In genomic region chr17:69761767-69762321, GRCh38 we compare ENCODE assay signal across 12 cellular contexts.
A peak's percentile ranks its signal among the peaks of the same experiment; 100 is the strongest.
DNase-seq lines count a peak whose midpoint lies in the region; ATAC-seq and TF ChIP-seq lines count a peak whose summit lies in the region.
"Had no signal": no experiment of that assay in that cellular context is flagged by ENCODE, and none has a peak within 500 bp of the region (broad histone marks: within the 10 kb centered on the region; RNA-seq: fewer than 3 reads in every experiment).

No MANE protein-coding gene starts in this region.

- DNase-seq in DMS53 treated with DMSO at 0.1 percent for 48 hours (lab: John Stamatoyannopoulos, UW; ENCODE audit: unreplicated experiment), result peak; percentile 43
- DNase-seq in PC-3, result peak; percentile 98
- DNase-seq in omental fat pad (ENCODE audit: low spot score), result no peak
- no peak for DNase-seq in effector memory CD4-positive, alpha-beta T cell
- no peak for DNase-seq in amygdala (lab: John Stamatoyannopoulos, UW)
- DNase-seq: activated CD4-positive, alpha-beta T cell treated with anti-CD3 and anti-CD28 coated beads for 4 hours; mucosa of descending colon; NCI-H748 treated with DMSO at 0.1 percent for 48 hours; stimulated activated CD4-positive, alpha-beta T cell treated with anti-CD3 and anti-CD28 coated beads, Interleukin-2, amount 100 ng/mL, for 24 hours had no signal

- BruUV-seq in PC-3 (replicated peaks; lab: Mats Ljungman, UMichigan), result no TSS peak

- H3K9me2 ChIP-seq in PC-3 (replicated peaks; ENCODE audit: low read length), result no peaks in the 10 kb centered on the region

- H3K36me3 ChIP-seq in PC-3 (ENCODE audit: low read depth, low read length), result no peaks in the 10 kb centered on the region
- no peaks in the 10 kb centered on the region for H3K36me3 ChIP-seq in effector memory CD4-positive, alpha-beta T cell (ENCODE audit: control insufficient read depth, insufficient read depth, low read length)

- H3K79me2 ChIP-seq in PC-3 (ENCODE audit: low read length), result no peaks in the 10 kb centered on the region

- peaks cover 50% of the 10 kb centered on the region for H3K4me1 ChIP-seq in PC-3 (ENCODE audit: insufficient read depth, low read length)
- H3K4me1 ChIP-seq in effector memory CD4-positive, alpha-beta T cell (ENCODE audit: control insufficient read depth, insufficient read depth, low read length, poor library complexity, severe bottlenecking), result no peaks in the 10 kb centered on the region

- no peaks in the 10 kb centered on the region for H4K20me1 ChIP-seq in PC-3 (ENCODE audit: low read length)

- ATAC-seq in PC-3 (peak; percentile 93), esophagus mucosa (peak; percentile 67), omental fat pad (ENCODE audit: low FRiP score) (peak; percentile 45), HG03378 (IDR thresholded peaks at IDR 0.05; ENCODE audit: unreplicated experiment) (no peak), GM21447 (IDR thresholded peaks at IDR 0.05; ENCODE audit: unreplicated experiment) (no peak)
- ATAC-seq: mucosa of descending colon had no signal

- TF ChIP-seq CTCF in PC-3 (conservative IDR thresholded peaks at IDR 0.05; ENCODE audit: low read depth, low read length), result no peak
- TF ChIP-seq CTCF in omental fat pad (IDR thresholded peaks at IDR 0.05), result no peak

- no peaks in the 10 kb centered on the region for H3K27me3 ChIP-seq in PC-3 (ENCODE audit: low read length)
- H3K27me3 ChIP-seq in effector memory CD4-positive, alpha-beta T cell (replicated peaks; ENCODE audit: control insufficient read depth, insufficient read depth, low read length, poor library complexity, severe bottlenecking), result no peaks in the 10 kb centered on the region

- peak overlapping the region; percentile 35; the same call in 1 of the 2 replicates for H2AFZ ChIP-seq in PC-3 (ENCODE audit: low read length)

- H3K27ac ChIP-seq in PC-3 (ENCODE audit: low read length), result peak overlapping the region; percentile 84
- H3K27ac ChIP-seq in effector memory CD4-positive, alpha-beta T cell (ENCODE audit: insufficient read depth, low read length, poor library complexity, severe bottlenecking), result no peak overlapping the region

- peaks cover 4% of the 10 kb centered on the region for H3F3A ChIP-seq in PC-3 (ENCODE audit: low read length, unreplicated experiment)

- H3K9ac ChIP-seq in PC-3 (ENCODE audit: low read length), result peak overlapping the region; percentile 32

- H3K9me3 ChIP-seq in PC-3 (ENCODE audit: low read length), result no peaks in the 10 kb centered on the region
- no peaks in the 10 kb centered on the region for H3K9me3 ChIP-seq in effector memory CD4-positive, alpha-beta T cell (ENCODE audit: control insufficient read depth, low read length)
- H3K9me3 ChIP-seq: mucosa of descending colon had no signal

- intact Hi-C loops in PC-3 (cut with micrococcal nuclease), result loop anchor here (1.0 to 5.0 kb wide), 10 partner anchors 17 to 645 kb away; partner anchors contain the start of gene KCNJ2

- no peak overlapping the region; the same call in 1 of the 2 replicates for H3K4me3 ChIP-seq in PC-3 (ENCODE audit: low read length)
- H3K4me3 ChIP-seq in effector memory CD4-positive, alpha-beta T cell (ENCODE audit: insufficient read depth, low read depth, low read length, poor library complexity, severe bottlenecking), result no peak overlapping the region
- H3K4me3 ChIP-seq: mucosa of descending colon had no signal

- peak overlapping the region; percentile 54 for H3K4me2 ChIP-seq in PC-3 (ENCODE audit: low read length)

- CTCF ChIA-PET in PC-3 (lab: Charles Lee), result no interaction called here

- POLR2A ChIA-PET in PC-3 (lab: Charles Lee; ENCODE audit: unreplicated experiment), result no interaction called here

Comparison
In these comparisons a context has a peak if more than half of its experiments do, and no peak if none do; other contexts are left out.
1. DNase-seq: peak in DMS53 treated with DMSO at 0.1 percent for 48 hours (single experiment) and PC-3 (single experiment); none in omental fat pad (single experiment), effector memory CD4-positive, alpha-beta T cell (0 of 3) and amygdala (0 of 56).
2. ATAC-seq: peak in PC-3 (single experiment), esophagus mucosa (single experiment) and omental fat pad (single experiment); none in HG03378 (single experiment) and GM21447 (single experiment).